Comparison of ENCODE assay signal across 15 cellular contexts in the genomic region with DNA sequence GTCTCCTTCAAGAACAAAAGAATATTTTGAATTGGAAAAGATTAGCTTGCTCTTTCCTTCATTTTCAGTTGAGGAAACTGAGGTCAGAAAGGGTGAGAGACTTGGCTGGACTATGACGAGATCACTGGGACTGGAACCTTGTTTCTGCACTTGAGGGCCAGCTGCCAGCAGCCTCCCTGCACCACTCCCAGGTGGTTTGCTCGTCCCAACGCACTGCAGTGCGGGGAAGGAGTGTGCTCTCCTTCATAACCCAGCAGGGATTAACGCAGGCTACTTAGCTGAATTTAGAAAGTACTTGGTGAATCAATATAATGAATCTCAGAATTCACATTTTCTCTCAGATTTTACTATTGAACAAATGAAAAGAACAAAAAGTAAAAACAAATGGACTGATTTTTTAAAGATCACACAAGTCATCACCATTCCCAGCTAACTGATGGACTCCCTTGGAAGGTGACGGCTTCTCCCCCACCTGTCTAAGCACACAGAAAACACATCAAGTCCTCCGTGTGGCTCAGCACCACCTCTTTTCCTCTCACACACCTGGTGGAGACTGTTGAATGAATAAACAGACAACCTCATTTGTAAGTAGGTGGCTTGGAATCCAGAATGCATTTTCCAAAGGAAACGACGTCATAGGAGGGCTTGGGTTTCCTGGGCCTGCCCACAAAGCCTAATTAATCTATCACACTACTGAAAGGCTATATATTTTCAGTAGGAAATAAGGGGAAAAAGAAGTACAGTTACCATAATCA.
DNase-seq lines count a peak whose midpoint lies in the region; ATAC-seq and TF ChIP-seq lines count a peak whose summit lies in the region.
"Had no signal": no experiment of that assay in that cellular context is flagged by ENCODE, and none has a peak within 500 bp of the region (broad histone marks: within the 10 kb centered on the region; RNA-seq: fewer than 3 reads in every experiment).

No MANE protein-coding gene starts in this region.

- no peak overlapping the region for H3K4me3 ChIP-seq in stomach
- H3K4me3 ChIP-seq in esophagus muscularis mucosa = no peak overlapping the region
- H3K4me3 ChIP-seq: lung, spleen had no signal

- peak overlapping the region in 3 of 5 donors; percentile 1 to 50 (median 48) for H3K27ac ChIP-seq in stomach
- no peak overlapping the region for H3K27ac ChIP-seq in esophagus muscularis mucosa (replicated peaks in 1 of 4)
- H3K27ac ChIP-seq: neutrophil, spleen had no signal

- H3K27me3 ChIP-seq in stomach = no peaks in the 10 kb centered on the region
- no peaks in the 10 kb centered on the region for H3K27me3 ChIP-seq in esophagus muscularis mucosa
- H3K27me3 ChIP-seq: neutrophil, spleen had no signal

- H3K9me3 ChIP-seq in stomach (no peaks in the 10 kb centered on the region), esophagus muscularis mucosa (no peaks in the 10 kb centered on the region)
- H3K9me3 ChIP-seq: neutrophil, spleen had no signal

- 29 to 47% (median 38%) methylated on average over 9 of the region's 9 CpGs for WGBS in stomach, 5 donors
- 60% methylated on average over 9 of the region's 9 CpGs for WGBS in esophagus muscularis mucosa

- peaks cover 6% of the 10 kb centered on the region for H3K27me3 Mint-ChIP-seq in HFFc6 (ENCODE audit: insufficient read depth)

- no peak overlapping the region; the same call in 1 of the 2 replicates for H3K27ac Mint-ChIP-seq in HFFc6
- H3K27ac Mint-ChIP-seq: activated T-cell treated with anti-CD3 and anti-CD28 coated beads, Interleukin-2, amount 50 U/mL, for 24 hours; CD4-positive, alpha-beta T cell; T-helper 17 cell had no signal

- intact Hi-C loops in stomach (cut with DNase I; ENCODE audit: low total_unique reads) = no loop called here
- intact Hi-C loops in esophagus muscularis mucosa (cut with DNase I) = no loop called here

- TF ChIP-seq CTCF in stomach (IDR thresholded peaks at IDR 0.05) (no peak), HFFc6 (IDR thresholded peaks at IDR 0.05) (no peak), esophagus muscularis mucosa (IDR thresholded peaks at IDR 0.05) (no peak)

- peaks cover 42% of the 10 kb centered on the region for H3K4me1 Mint-ChIP-seq in HFFc6 (ENCODE audit: low read depth)
- H3K4me1 Mint-ChIP-seq: T-helper 17 cell had no signal

- TF ChIP-seq EP300 in stomach (IDR thresholded peaks at IDR 0.05) (no peak), esophagus muscularis mucosa (IDR thresholded peaks at IDR 0.05) (no peak)

- H3K36me3 ChIP-seq in stomach (no peaks in the 10 kb centered on the region), esophagus muscularis mucosa (no peaks in the 10 kb centered on the region)
- H3K36me3 ChIP-seq: neutrophil, spleen had no signal

- peak; percentile 29 to 64 (median 63) for DNase-seq in NCI-H1417 (lab: John Stamatoyannopoulos, UW)
- no peak for DNase-seq in NCI-H1417 treated with DMSO at 0.1 percent for 48 hours (lab: John Stamatoyannopoulos, UW)
- DNase-seq in NCI-H526 treated with DMSO at 0.1 percent for 48 hours (lab: John Stamatoyannopoulos, UW) = peak; percentile 67
- DNase-seq in glomerular visceral epithelial cell (ENCODE audit: extremely low spot score) = peak; percentile 18
- DNase-seq in stomach = no peak
- DNase-seq in HFFc6 = no peak
- no peak for DNase-seq in esophagus muscularis mucosa (ENCODE audit: extremely low spot score)
- DNase-seq: 8988T; activated T-cell treated with anti-CD3 and anti-CD28 coated beads, Interleukin-2, amount 50 U/mL, for 24 hours; CD4-positive, alpha-beta T cell; spleen; T-helper 17 cell had no signal

- TF ChIP-seq POLR2A in stomach (IDR thresholded peaks at IDR 0.05) (no peak), esophagus muscularis mucosa (IDR thresholded peaks at IDR 0.05; ENCODE audit: low read depth) (no peak)

- H3K9me3 Mint-ChIP-seq in HFFc6 = no peaks in the 10 kb centered on the region
- H3K9me3 Mint-ChIP-seq: activated T-cell treated with anti-CD3 and anti-CD28 coated beads, Interleukin-2, amount 50 U/mL, for 24 hours; CD4-positive, alpha-beta T cell had no signal

- no peak overlapping the region for H3K4me3 Mint-ChIP-seq in HFFc6
- H3K4me3 Mint-ChIP-seq: activated T-cell treated with anti-CD3 and anti-CD28 coated beads, Interleukin-2, amount 50 U/mL, for 24 hours; CD4-positive, alpha-beta T cell; T-helper 17 cell had no signal

- H3K4me1 ChIP-seq in stomach (peaks cover 4 to 15% (median 8%) of the 10 kb centered on the region in 4 donors), esophagus muscularis mucosa (no peaks in the 10 kb centered on the region)
- H3K4me1 ChIP-seq: spleen had no signal

- ATAC-seq in GM18907 (IDR thresholded peaks at IDR 0.05; ENCODE audit: unreplicated experiment) = no peak
- ATAC-seq: T-helper 17 cell had no signal

- H3K36me3 Mint-ChIP-seq in HFFc6 (ENCODE audit: low read depth) = no peaks in the 10 kb centered on the region; the same call in 1 of the 2 replicates

Comparison
In these comparisons a context has a peak if more than half of its experiments do, and no peak if none do; other contexts are left out.
1. DNase-seq: peak in NCI-H1417 (3 of 3), NCI-H526 treated with DMSO at 0.1 percent for 48 hours (single experiment) and glomerular visceral epithelial cell (single experiment); none in NCI-H1417 treated with DMSO at 0.1 percent for 48 hours (single experiment), stomach (single experiment), HFFc6 (single experiment) and esophagus muscularis mucosa (single experiment).
2. H3K27ac ChIP-seq: peak in stomach (3 of 5); none in esophagus muscularis mucosa (0 of 4).